ENCODE assay signal across 9 cellular contexts in the genomic region with DNA sequence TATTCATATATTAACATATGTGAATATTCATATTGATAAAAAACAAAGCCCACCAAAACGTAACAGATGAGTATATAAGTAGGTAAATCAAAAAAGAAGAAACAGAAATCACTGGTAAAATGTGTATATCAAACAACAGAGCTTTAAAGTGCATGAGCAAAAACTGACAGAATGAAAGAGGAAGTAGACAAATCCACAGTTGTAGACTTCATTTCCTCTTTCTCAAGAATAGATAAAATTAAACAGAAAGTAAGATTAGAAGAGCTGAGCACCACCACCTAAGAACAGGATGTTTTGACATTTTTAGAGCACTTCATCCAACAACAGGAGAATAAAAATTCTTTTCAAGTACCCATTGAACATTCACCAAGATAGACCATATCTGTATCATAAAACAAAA.
A peak's percentile ranks its signal among the peaks of the same experiment; 100 is the strongest.
DNase-seq lines count a peak whose midpoint lies in the region; ATAC-seq and TF ChIP-seq lines count a peak whose summit lies in the region.
"Had no signal": no experiment of that assay in that cellular context is flagged by ENCODE, and none has a peak within 500 bp of the region (broad histone marks: within the 10 kb centered on the region; RNA-seq: fewer than 3 reads in every experiment).

No MANE protein-coding gene starts in this region.

- WGBS in right cardiac atrium, result 45% methylated on average over 1 of the region's 1 CpG

- H3K4me1 Mint-ChIP-seq in activated CD8-positive, alpha-beta memory T cell treated with anti-CD3 and anti-CD28 coated beads, Interleukin-2, amount 10 ng/mL, durations not matched to agents 7 days and 5 days, result peaks cover 6% of the 10 kb centered on the region
- H3K4me1 Mint-ChIP-seq in stimulated activated naive B cell treated with anti-CD40 and anti-IgM and Interleukin-4, amounts not matched to agents 10 μg/mL and 1 μg/mL and 100 μg/mL, for 72 hours, result peaks cover 2 to 14% of the 10 kb centered on the region in 2 donors

- no peaks in the 10 kb centered on the region for H3K27me3 Mint-ChIP-seq in activated CD8-positive, alpha-beta memory T cell treated with anti-CD3 and anti-CD28 coated beads, Interleukin-2, amount 10 ng/mL, durations not matched to agents 7 days and 5 days
- H3K27me3 Mint-ChIP-seq in stimulated activated naive B cell treated with anti-CD40 and anti-IgM and Interleukin-4, amounts not matched to agents 10 μg/mL and 1 μg/mL and 100 μg/mL, for 72 hours, result no peaks in the 10 kb centered on the region

- CTCF ChIA-PET in activated CD8-positive, alpha-beta memory T cell treated with anti-CD3 and anti-CD28 coated beads, Interleukin-2, amount 10 ng/mL, durations not matched to agents 7 days and 5 days (lab: Charles Lee), result no interaction called here

- no peaks in the 10 kb centered on the region for H3K9me3 ChIP-seq in right cardiac atrium (ENCODE audit: control insufficient read depth, low read length)

- DNase-seq in activated CD8-positive, alpha-beta memory T cell treated with anti-CD3 and anti-CD28 coated beads, Interleukin-2, amount 10 ng/mL, durations not matched to agents 7 days and 5 days, result no peak
- no peak for DNase-seq in activated CD8-positive, alpha-beta memory T cell treated with anti-CD3 and anti-CD28 coated beads for 24 hours
- DNase-seq in RPMI8226 (peak; percentile 2), right cardiac atrium (no peak), SHP77 (lab: John Stamatoyannopoulos, UW) (no peak), foreskin fibroblast (no peak)
- no peak for DNase-seq in stimulated activated naive B cell treated with anti-CD40 and anti-IgM and Interleukin-4, amounts not matched to agents 10 μg/mL and 1 μg/mL and 100 μg/mL, for 72 hours

- no peak overlapping the region for H3K27ac ChIP-seq in right cardiac atrium (ENCODE audit: low read length)
- H3K27ac ChIP-seq: KMS-11 had no signal

- H3K4me3 ChIP-seq in right cardiac atrium (ENCODE audit: low read length) (no peak overlapping the region), foreskin fibroblast (ENCODE audit: low read depth in 1 of 2, low read length in 2 of 2) (no peak overlapping the region)

- peak overlapping the region; percentile 61 for H3K4me3 Mint-ChIP-seq in activated CD8-positive, alpha-beta memory T cell treated with anti-CD3 and anti-CD28 coated beads, Interleukin-2, amount 10 ng/mL, durations not matched to agents 7 days and 5 days
- peak overlapping the region; percentile 48 to 70 for H3K4me3 Mint-ChIP-seq in stimulated activated naive B cell treated with anti-CD40 and anti-IgM and Interleukin-4, amounts not matched to agents 10 μg/mL and 1 μg/mL and 100 μg/mL, for 72 hours

- ATAC-seq in activated CD8-positive, alpha-beta memory T cell treated with anti-CD3 and anti-CD28 coated beads, Interleukin-2, amount 10 ng/mL, durations not matched to agents 7 days and 5 days, result peak; percentile 86
- ATAC-seq in HG02981 (IDR thresholded peaks at IDR 0.05; ENCODE audit: unreplicated experiment) (peak; percentile 99), right cardiac atrium (no peak)
- peak; percentile 93 to 97 for ATAC-seq in stimulated activated naive B cell treated with anti-CD40 and anti-IgM and Interleukin-4, amounts not matched to agents 10 μg/mL and 1 μg/mL and 100 μg/mL, for 72 hours (replicated peaks)

- H3K9me3 Mint-ChIP-seq in activated CD8-positive, alpha-beta memory T cell treated with anti-CD3 and anti-CD28 coated beads, Interleukin-2, amount 10 ng/mL, durations not matched to agents 7 days and 5 days (ENCODE audit: low read depth), result no peaks in the 10 kb centered on the region
- peaks cover 0 to 3% of the 10 kb centered on the region in 2 donors for H3K9me3 Mint-ChIP-seq in stimulated activated naive B cell treated with anti-CD40 and anti-IgM and Interleukin-4, amounts not matched to agents 10 μg/mL and 1 μg/mL and 100 μg/mL, for 72 hours

- H3K27ac Mint-ChIP-seq in activated CD8-positive, alpha-beta memory T cell treated with anti-CD3 and anti-CD28 coated beads, Interleukin-2, amount 10 ng/mL, durations not matched to agents 7 days and 5 days, result peak overlapping the region; percentile 89
- H3K27ac Mint-ChIP-seq in stimulated activated naive B cell treated with anti-CD40 and anti-IgM and Interleukin-4, amounts not matched to agents 10 μg/mL and 1 μg/mL and 100 μg/mL, for 72 hours, result peak overlapping the region; percentile 52

- intact Hi-C loops in right cardiac atrium (cut with DNase I), result no loop called here

- no peaks in the 10 kb centered on the region for H3K27me3 ChIP-seq in right cardiac atrium (ENCODE audit: control insufficient read depth, insufficient read depth)

- no peaks in the 10 kb centered on the region for H3K36me3 Mint-ChIP-seq in activated CD8-positive, alpha-beta memory T cell treated with anti-CD3 and anti-CD28 coated beads, Interleukin-2, amount 10 ng/mL, durations not matched to agents 7 days and 5 days
- H3K36me3 Mint-ChIP-seq in stimulated activated naive B cell treated with anti-CD40 and anti-IgM and Interleukin-4, amounts not matched to agents 10 μg/mL and 1 μg/mL and 100 μg/mL, for 72 hours, result peaks cover 0 to 3% of the 10 kb centered on the region in 2 donors

- no peaks in the 10 kb centered on the region for H3K4me1 ChIP-seq in right cardiac atrium (ENCODE audit: control insufficient read depth, insufficient read depth, low read length)

- no peak for TF ChIP-seq CTCF in foreskin fibroblast (IDR thresholded peaks at IDR 0.05; ENCODE audit: low read depth, low read length)

Comparison
In these comparisons a context has a peak if more than half of its experiments do, and no peak if none do; other contexts are left out.
1. ATAC-seq: peak in activated CD8-positive, alpha-beta memory T cell treated with anti-CD3 and anti-CD28 coated beads, Interleukin-2, amount 10 ng/mL, durations not matched to agents 7 days and 5 days (single experiment), HG02981 (single experiment) and stimulated activated naive B cell treated with anti-CD40 and anti-IgM and Interleukin-4, amounts not matched to agents 10 μg/mL and 1 μg/mL and 100 μg/mL, for 72 hours (2 of 2); none in right cardiac atrium (0 of 2).